9 cellular contexts compared by ENCODE assay signal in the genomic region with DNA sequence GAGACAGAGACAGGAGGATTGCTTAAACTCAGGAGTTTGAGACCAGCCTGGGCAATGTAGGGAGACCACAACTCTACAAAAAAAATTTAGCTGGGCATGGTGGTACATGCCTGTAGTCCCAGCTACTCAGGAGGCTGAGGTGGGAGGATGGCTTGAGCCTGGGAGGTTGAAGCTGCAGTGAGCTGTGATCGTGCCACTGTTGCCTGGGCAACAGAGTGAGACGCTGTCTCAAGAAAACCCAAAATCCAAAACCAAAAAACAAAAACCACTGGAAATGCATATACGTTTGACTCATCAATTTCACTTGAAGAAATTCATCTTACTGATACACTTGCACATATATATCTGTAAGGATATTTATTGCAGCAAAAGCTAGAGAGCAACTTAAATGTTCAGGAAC. TPM values are rescaled to one million over a fixed set of nuclear protein-coding genes. Genes with fewer than 3 reads are reported as not detected.
"Had no signal": no experiment of that assay in that cellular context is flagged by ENCODE, and none has a peak within 500 bp of the region (broad histone marks: within the 10 kb centered on the region; RNA-seq: fewer than 3 reads in every experiment).

No MANE protein-coding gene starts in this region.

RNA-seq across cellular contexts. Expression of a gene that starts 52.3 kb away (rescaled TPM):
- total RNA-seq: activated CD4-positive, alpha-beta memory T cell treated with anti-CD3 and anti-CD28 coated beads for 36 hours; activated CD4-positive, alpha-beta T cell treated with anti-CD3 and anti-CD28 coated beads for 36 hours; activated CD4-positive, alpha-beta T cell treated with anti-CD3 and anti-CD28 coated beads, Interleukin-2, amount 10 ng/mL, durations not matched to agents 24 days and 14 days; activated naive CD4-positive, alpha-beta T cell treated with anti-CD3 and anti-CD28 coated beads for 36 hours; activated naive CD8-positive, alpha-beta T cell treated with anti-CD3 and anti-CD28 coated beads for 36 hours; chondrocyte; fibroblast of villous mesenchyme; T-helper 1 cell treated with Interleukin-12 subunit alpha and Interleukin-12 subunit beta and Interleukin-4 antibody, amounts not matched to agents 30 ng/mL and 1 ng/mL, for 36 hours had no signal
- polyA plus RNA-seq: fibroblast of lung had no signal
